ENCODE assay signal across 26 cellular contexts in the genomic region with DNA sequence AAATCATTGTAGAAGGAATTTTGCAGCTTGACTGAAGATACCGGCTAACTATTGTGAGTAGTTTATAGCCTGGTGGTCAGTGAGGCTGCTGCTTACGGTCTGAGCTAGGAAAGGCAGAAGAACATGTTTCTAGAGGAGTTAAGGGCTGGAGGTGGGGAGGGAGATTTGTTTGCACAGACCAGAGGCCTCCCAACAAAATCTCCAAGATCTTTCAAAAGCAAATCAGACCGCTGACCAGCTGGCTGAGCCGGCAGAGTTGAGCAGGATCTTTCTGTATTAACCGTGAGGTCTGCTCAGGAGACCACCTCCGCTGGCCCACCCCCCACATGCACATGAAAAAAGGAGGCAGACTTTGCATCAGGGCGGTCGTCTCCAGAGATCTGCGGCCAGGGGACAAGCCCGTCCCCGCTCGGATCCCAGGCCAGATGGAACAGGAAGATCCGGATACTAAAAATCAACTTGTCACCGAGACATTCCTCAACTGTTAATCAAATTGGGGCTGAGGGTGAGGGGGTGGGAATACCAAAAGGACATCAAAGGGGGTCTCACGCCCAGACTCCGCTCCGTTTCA.
A peak's percentile ranks its signal among the peaks of the same experiment; 100 is the strongest.
DNase-seq lines count a peak whose midpoint lies in the region; ATAC-seq, FAIRE-seq and TF ChIP-seq lines count a peak whose summit lies in the region.
"Had no signal": no experiment of that assay in that cellular context is flagged by ENCODE, and none has a peak within 500 bp of the region (broad histone marks: within the 10 kb centered on the region; RNA-seq: fewer than 3 reads in every experiment).

No MANE protein-coding gene starts in this region.

- no peak overlapping the region for H2BK120ac ChIP-seq in H1 (replicated peaks; ENCODE audit: low read depth, low read length)

- ATAC-seq in stimulated activated naive CD8-positive, alpha-beta T cell treated with anti-CD3 and anti-CD28 coated beads, Interleukin-15, amount 100 ng/mL, for 72 hours: no peak
- ATAC-seq: gastroesophageal sphincter, left colon had no signal

- CTCF ChIA-PET in H1 (lab: Charles Lee; ENCODE audit: partially characterized antibody): interaction anchor here (0.8 to 3.1 kb wide), 2 partner anchors 12 to 22 kb away, joined by 3 to 12 read pairs; no protein-coding TSS in a partner anchor

- no peak overlapping the region for H3K23ac ChIP-seq in H1 (ENCODE audit: insufficient read length)

- POLR2A ChIA-PET in H1 (lab: Charles Lee; ENCODE audit: partially characterized antibody): no interaction called here

- FAIRE-seq in H1 (lab: Jason Lieb, UNC): no peak
- FAIRE-seq: HTR-8/SVneo had no signal

- H3K27ac Mint-ChIP-seq in type B pancreatic cell: peak overlapping the region; percentile 65
- no peak overlapping the region for H3K27ac Mint-ChIP-seq in stimulated activated naive CD8-positive, alpha-beta T cell treated with anti-CD3 and anti-CD28 coated beads, Interleukin-15, amount 100 ng/mL, for 72 hours
- H3K27ac Mint-ChIP-seq: activated CD4-positive, alpha-beta T cell treated with anti-CD3 and anti-CD28 coated beads, Interleukin-2, amount 10 ng/mL, durations not matched to agents 7 days and 5 days; activated naive CD4-positive, alpha-beta T cell treated with anti-CD3 and anti-CD28 coated beads, Interleukin-2, amount 50 U/mL, for 24 hours; CD4-positive, alpha-beta T cell had no signal

- H3K4me2 ChIP-seq in H1 (ENCODE audit: insufficient read depth in 1 of 2, low read depth in 2 of 2, low read length in 2 of 2): peak overlapping the region; percentile 25 to 42; a peak in 3 of 4 replicates

- H3K36me3 Mint-ChIP-seq in type B pancreatic cell: no peaks in the 10 kb centered on the region
- H3K36me3 Mint-ChIP-seq: activated naive CD4-positive, alpha-beta T cell treated with anti-CD3 and anti-CD28 coated beads, Interleukin-2, amount 50 U/mL, for 24 hours had no signal

- H3K4me3 ChIP-seq in H1 (ENCODE audit: extremely low read depth in 1 of 4, insufficient read depth in 2 of 4, low read depth in 3 of 4, low read length in 4 of 4): peak overlapping the region in 1 of 4 experiments; percentile 25; a peak in 1 of 8 replicates
- H3K4me3 ChIP-seq: ascending aorta, testis had no signal

- no peak overlapping the region for H2BK12ac ChIP-seq in H1 (ENCODE audit: low read depth, low read length)

- no peaks in the 10 kb centered on the region for H3K36me3 ChIP-seq in H1 (ENCODE audit: control insufficient read depth in 2 of 4, insufficient read depth in 4 of 4, low read length in 3 of 4)
- H3K36me3 ChIP-seq: ascending aorta, esophagus muscularis mucosa, gastroesophageal sphincter, vagina had no signal

- no peak overlapping the region for H2BK20ac ChIP-seq in H1 (ENCODE audit: low read length)

- no peaks in the 10 kb centered on the region for H3K79me2 ChIP-seq in H1 (ENCODE audit: control insufficient read depth in 1 of 2, insufficient read depth in 2 of 2, low read length in 2 of 2)

- peak overlapping the region; percentile 35; the same call in 1 of the 2 replicates for H2BK5ac ChIP-seq in H1 (ENCODE audit: low read depth, low read length)

- peaks cover 73% of the 10 kb centered on the region for H3K4me1 Mint-ChIP-seq in type B pancreatic cell (ENCODE audit: unreplicated experiment)
- H3K4me1 Mint-ChIP-seq in stimulated activated naive CD8-positive, alpha-beta T cell treated with anti-CD3 and anti-CD28 coated beads, Interleukin-15, amount 100 ng/mL, for 72 hours: no peaks in the 10 kb centered on the region

- no peaks in the 10 kb centered on the region for H3K23me2 ChIP-seq in H1 (ENCODE audit: low read depth, low read length)

- WGBS in H1 (ENCODE audit: extremely low coverage in 1 of 2, insufficient coverage in 1 of 2, insufficient read length in 1 of 2, insufficient replicate concordance in 2 of 2, low coverage in 1 of 2, low lambda C conversion rate in 2 of 2, missing lambda C conversion rate in 1 of 2), 2 experiments: 39% methylated on average over 17 of the region's 17 CpGs; no CpG with 5 or more reads in 1 of the 2 experiments

- H2AK5ac ChIP-seq in H1 (ENCODE audit: low read depth, low read length): no peak overlapping the region

- H3K27me3 Mint-ChIP-seq in type B pancreatic cell: peaks cover 50% of the 10 kb centered on the region
- peaks cover 88% of the 10 kb centered on the region for H3K27me3 Mint-ChIP-seq in stimulated activated naive CD8-positive, alpha-beta T cell treated with anti-CD3 and anti-CD28 coated beads, Interleukin-15, amount 100 ng/mL, for 72 hours

- H3K56ac ChIP-seq in H1 (replicated peaks; ENCODE audit: insufficient read length, low read depth, low read length): no peak overlapping the region

- peaks cover 0 to 9% (median 7%) of the 10 kb centered on the region in 4 experiments; a peak in 4 of 7 replicates for H3K4me1 ChIP-seq in H1 (replicated peaks in 1 of 4; ENCODE audit: control insufficient read depth in 3 of 4, insufficient read depth in 4 of 4, low read length in 3 of 4)
- H3K4me1 ChIP-seq: ascending aorta had no signal

- TF ChIP-seq EP300 in H1 (IDR thresholded peaks at IDR 0.05; ENCODE audit: borderline replicate concordance in 1 of 2, low read depth in 2 of 2, low read length in 2 of 2): no peak

- H3K27ac ChIP-seq in H1 (ENCODE audit: low read depth, low read length): no peak overlapping the region
- H3K27ac ChIP-seq: ascending aorta, testis had no signal

- no peak for TF ChIP-seq RAD21 in H1 (IDR thresholded peaks at IDR 0.05 in 1 of 2, conservative IDR thresholded peaks at IDR 0.05 in 1 of 2; ENCODE audit: low read depth in 2 of 2, low read length in 2 of 2)

- H4K8ac ChIP-seq in H1 (ENCODE audit: extremely low read depth, insufficient read depth, low read length): no peak overlapping the region; the same call in 1 of the 2 replicates

- no peak overlapping the region for H3K14ac ChIP-seq in H1 (ENCODE audit: insufficient read length)

- H2AFZ ChIP-seq in H1 (ENCODE audit: low read length): peak overlapping the region; percentile 82

- H4K20me1 ChIP-seq in H1 (replicated peaks in 1 of 2; ENCODE audit: control insufficient read depth in 1 of 2, insufficient read depth in 2 of 2, low read length in 2 of 2): no peaks in the 10 kb centered on the region

- H3K27me3 ChIP-seq in H1 (replicated peaks in 1 of 4; ENCODE audit: control insufficient read depth in 3 of 4, extremely low read depth in 1 of 4, insufficient read depth in 3 of 4, low read length in 3 of 4): no peaks in the 10 kb centered on the region
- H3K27me3 ChIP-seq: ascending aorta, testis, vagina had no signal

- H3K9ac ChIP-seq in H1 (replicated peaks in 1 of 4; ENCODE audit: extremely low read depth in 1 of 4, low read depth in 3 of 4, low read length in 3 of 4): no peak overlapping the region

- TF ChIP-seq CTCF in H1 (IDR thresholded peaks at IDR 0.05; ENCODE audit: control extremely low read depth in 1 of 3, insufficient read depth in 1 of 3, low read depth in 1 of 3, low read length in 3 of 3) (no peak), type B pancreatic cell (conservative IDR thresholded peaks at IDR 0.05) (no peak)

- DNase-seq in NCI-H82 (lab: John Stamatoyannopoulos, UW) (peak; percentile 85), H1 (ENCODE audit: low read depth in 1 of 2, low spot score in 2 of 2) (no peak), mesenteric fat pad (ENCODE audit: low spot score) (peak; percentile 75), type B pancreatic cell (ENCODE audit: extremely low spot score, unreplicated experiment) (no peak), cortex of kidney (lab: John Stamatoyannopoulos, UW) (no peak)
- no peak for DNase-seq in stimulated activated naive CD8-positive, alpha-beta T cell treated with anti-CD3 and anti-CD28 coated beads, Interleukin-15, amount 100 ng/mL, for 72 hours
- DNase-seq in NK-92 treated with Interleukin-12 subunit alpha and Interleukin-12 subunit beta, amount 100 ng/mL, for 24 hours (lab: John Stamatoyannopoulos, UW): no peak
- DNase-seq: activated CD4-positive, alpha-beta T cell treated with anti-CD3 and anti-CD28 coated beads, Interleukin-2, amount 10 ng/mL, durations not matched to agents 7 days and 5 days; CD4-positive, alpha-beta T cell; DMS 273 treated with DMSO at 0.1 percent for 48 hours; effector CD8-positive, alpha-beta T cell; GF-D8; Karpas-422; left colon; NCI-H187 treated with DMSO at 0.1 percent for 48 hours; SHP77; stimulated activated CD4-positive, alpha-beta T cell treated with anti-CD3 and anti-CD28 coated beads, Interleukin-1b, Interleukin-23, amount 100 ng/mL, for 48 hours; T-helper 1 cell; testis had no signal

- no peak overlapping the region for H3K18ac ChIP-seq in H1 (ENCODE audit: extremely low read depth, low read length)

- H3K4me3 Mint-ChIP-seq in type B pancreatic cell: peak overlapping the region; percentile 77
- H3K4me3 Mint-ChIP-seq in stimulated activated naive CD8-positive, alpha-beta T cell treated with anti-CD3 and anti-CD28 coated beads, Interleukin-15, amount 100 ng/mL, for 72 hours: no peak overlapping the region
- H3K4me3 Mint-ChIP-seq: activated CD4-positive, alpha-beta T cell treated with anti-CD3 and anti-CD28 coated beads, Interleukin-2, amount 10 ng/mL, durations not matched to agents 7 days and 5 days; activated naive CD4-positive, alpha-beta T cell treated with anti-CD3 and anti-CD28 coated beads, Interleukin-2, amount 50 U/mL, for 24 hours; CD4-positive, alpha-beta T cell; central memory CD8-positive, alpha-beta T cell had no signal

- no peak overlapping the region for H4K91ac ChIP-seq in H1 (replicated peaks; ENCODE audit: insufficient read length, low read length)

- peaks cover 4% of the 10 kb centered on the region for H3K9me3 Mint-ChIP-seq in type B pancreatic cell
- no peaks in the 10 kb centered on the region for H3K9me3 Mint-ChIP-seq in stimulated activated naive CD8-positive, alpha-beta T cell treated with anti-CD3 and anti-CD28 coated beads, Interleukin-15, amount 100 ng/mL, for 72 hours
- H3K9me3 Mint-ChIP-seq: activated CD4-positive, alpha-beta T cell treated with anti-CD3 and anti-CD28 coated beads, Interleukin-2, amount 10 ng/mL, durations not matched to agents 7 days and 5 days; activated naive CD4-positive, alpha-beta T cell treated with anti-CD3 and anti-CD28 coated beads, Interleukin-2, amount 50 U/mL, for 24 hours; CD4-positive, alpha-beta T cell; central memory CD8-positive, alpha-beta T cell had no signal

- H3K79me1 ChIP-seq in H1 (ENCODE audit: low read depth, low read length): 0 out of 2 replicates have a peak, but pooled peaks cover 2% of the 10 kb centered on the region

- H2BK15ac ChIP-seq in H1 (ENCODE audit: low read length): no peak overlapping the region

- H3K9me3 ChIP-seq in H1 (ENCODE audit: insufficient read depth in 2 of 2, low read depth in 1 of 2, low read length in 1 of 2): no peaks in the 10 kb centered on the region
- H3K9me3 ChIP-seq: ascending aorta, esophagus muscularis mucosa, gastroesophageal sphincter, testis, vagina had no signal

- H3K4ac ChIP-seq in H1 (replicated peaks; ENCODE audit: insufficient read length, low read depth, low read length): no peak overlapping the region

- H4K5ac ChIP-seq in H1 (ENCODE audit: insufficient read length, low read depth, low read length): no peak overlapping the region

- TF ChIP-seq POLR2A in H1 (IDR thresholded peaks at IDR 0.05; ENCODE audit: control extremely low read depth in 1 of 2, low read depth in 2 of 2, low read length in 2 of 2): no peak

TF ChIP-seq in H1, 55 proteins besides CTCF, POLR2A, EP300 and RAD21 (continues in another document):
- TF ChIP-seq RFX5 (IDR thresholded peaks at IDR 0.05; ENCODE audit: borderline replicate concordance, low read depth, low read length) (no peak), SP4 (IDR thresholded peaks at IDR 0.05; ENCODE audit: low read length) (no peak)

Comparison
In these comparisons a context has a peak if more than half of its experiments do, and no peak if none do; other contexts are left out.
1. DNase-seq: peak in NCI-H82 (single experiment) and mesenteric fat pad (single experiment); none in H1 (0 of 2), type B pancreatic cell (single experiment), stimulated activated naive CD8-positive, alpha-beta T cell treated with anti-CD3 and anti-CD28 coated beads, Interleukin-15, amount 100 ng/mL, for 72 hours (0 of 2), cortex of kidney (single experiment) and NK-92 treated with Interleukin-12 subunit alpha and Interleukin-12 subunit beta, amount 100 ng/mL, for 24 hours (single experiment).